In the genomic region with DNA sequence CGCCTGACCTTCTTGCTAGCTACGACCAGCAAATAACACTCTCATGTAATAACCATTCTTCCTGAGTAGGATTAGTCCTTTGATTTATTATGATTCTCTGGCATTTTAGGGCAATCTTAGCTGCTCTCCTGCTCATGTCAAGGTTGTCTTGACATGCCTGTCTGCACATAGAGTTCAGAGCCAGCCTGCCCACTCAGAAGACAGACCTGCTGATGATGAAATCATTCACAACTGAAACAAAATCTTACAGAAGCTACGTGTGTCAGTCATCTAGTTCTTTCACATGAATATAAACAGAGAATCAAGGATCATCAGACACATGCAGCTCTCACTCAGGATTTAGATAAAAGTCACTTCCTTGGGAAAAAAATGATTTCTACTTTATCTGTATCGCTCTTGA, we compare ENCODE assay signal across 27 cellular contexts.
DNase-seq lines count a peak whose midpoint lies in the region; ATAC-seq, FAIRE-seq and TF ChIP-seq lines count a peak whose summit lies in the region.
"Had no signal": no experiment of that assay in that cellular context is flagged by ENCODE, and none has a peak within 500 bp of the region (broad histone marks: within the 10 kb centered on the region; RNA-seq: fewer than 3 reads in every experiment).

No MANE protein-coding gene starts in this region.

- H3K4me3 ChIP-seq in K562 (no peak overlapping the region), mammary epithelial cell (replicated peaks in 1 of 3; ENCODE audit: insufficient read depth in 1 of 3, low read depth in 2 of 3, low read length in 3 of 3) (no peak overlapping the region)
- H3K4me3 ChIP-seq: HAP-1, PC-9, SJSA1 had no signal

- peaks cover 12% of the 10 kb centered on the region for H3K4me1 Mint-ChIP-seq in activated T-cell treated with anti-CD3 and anti-CD28 coated beads, Interleukin-2, amount 50 U/mL, for 72 hours (ENCODE audit: low read depth)
- H3K4me1 Mint-ChIP-seq in activated T-cell treated with anti-CD3 and anti-CD28 coated beads, Interleukin-2, amount 50 U/mL, for 24 hours (ENCODE audit: low read depth) = no peaks in the 10 kb centered on the region
- peaks cover 7% of the 10 kb centered on the region for H3K4me1 Mint-ChIP-seq in neural crest cell
- peaks cover 0 to 2% (median 0%) of the 10 kb centered on the region in 4 donors for H3K4me1 Mint-ChIP-seq in naive thymus-derived CD8-positive, alpha-beta T cell

- DNase-seq in activated T-cell treated with anti-CD3 and anti-CD28 coated beads, Interleukin-2, amount 50 U/mL, for 72 hours = no peak
- DNase-seq in activated T-cell treated with anti-CD3 and anti-CD28 coated beads, Interleukin-2, amount 50 U/mL, for 24 hours = no peak
- DNase-seq in K562 (ENCODE audit: extremely low read depth in 1 of 4, low spot score in 3 of 4) = no peak
- DNase-seq in neural crest cell (ENCODE audit: low read depth, low spot score) = no peak
- no peak for DNase-seq in naive thymus-derived CD8-positive, alpha-beta T cell
- no peak for DNase-seq in mammary epithelial cell
- no peak for DNase-seq in NCI-H1694 (lab: John Stamatoyannopoulos, UW)
- DNase-seq: 8988T; ACHN; BE2C; DMS153; DND-41; GOT3; HFFc6; IMR-90; MM.1S; NCI-H2029 treated with DMSO at 0.1 percent for 48 hours; NCI-H446 treated with DMSO at 0.1 percent for 48 hours; NCI-H526; NCI-H82; NK-92 treated with Interleukin-12 subunit alpha and Interleukin-12 subunit beta, amount 100 ng/mL, for 24 hours; PC-9; Right ventricle myocardium superior had no signal

- POLR2A ChIA-PET in K562 (lab: Yijun Ruan, JAX) = no interaction called here
- POLR2A ChIA-PET in naive thymus-derived CD8-positive, alpha-beta T cell (lab: Charles Lee) = no interaction called here

- FAIRE-seq in K562 (lab: Jason Lieb, UNC) = no peak

- H3K36me3 Mint-ChIP-seq in activated T-cell treated with anti-CD3 and anti-CD28 coated beads, Interleukin-2, amount 50 U/mL, for 72 hours (ENCODE audit: insufficient read depth in 2 of 2) = no peaks in the 10 kb centered on the region
- no peaks in the 10 kb centered on the region for H3K36me3 Mint-ChIP-seq in activated T-cell treated with anti-CD3 and anti-CD28 coated beads, Interleukin-2, amount 50 U/mL, for 24 hours (ENCODE audit: low read depth)
- H3K36me3 Mint-ChIP-seq in neural crest cell (ENCODE audit: low read depth) = no peaks in the 10 kb centered on the region
- H3K36me3 Mint-ChIP-seq in naive thymus-derived CD8-positive, alpha-beta T cell = peaks cover 0 to 1% (median 0%) of the 10 kb centered on the region in 3 donors

- no peaks in the 10 kb centered on the region for H3K9me3 Mint-ChIP-seq in activated T-cell treated with anti-CD3 and anti-CD28 coated beads, Interleukin-2, amount 50 U/mL, for 72 hours
- H3K9me3 Mint-ChIP-seq in activated T-cell treated with anti-CD3 and anti-CD28 coated beads, Interleukin-2, amount 50 U/mL, for 24 hours = peaks cover 2% of the 10 kb centered on the region
- no peaks in the 10 kb centered on the region for H3K9me3 Mint-ChIP-seq in neural crest cell
- H3K9me3 Mint-ChIP-seq in naive thymus-derived CD8-positive, alpha-beta T cell = no peaks in the 10 kb centered on the region

- in situ Hi-C loops in K562 (cut with MboI) (no loop called here), mammary epithelial cell (cut with MboI; ENCODE audit: low sequenced_read_pairs in 2 of 2) (no loop called here)

- dilution Hi-C loops in mammary epithelial cell (cut with HindIII; ENCODE audit: low sequenced_read_pairs) = no loop called here

- H3K27ac ChIP-seq in K562 (ENCODE audit: extremely low read depth, low read depth, low read length) = no peak overlapping the region
- no peak overlapping the region for H3K27ac ChIP-seq in mammary epithelial cell (ENCODE audit: insufficient read depth, low read depth, low read length)
- H3K27ac ChIP-seq: KMS-11, PC-9, SJSA1 had no signal

- H3K9me1 ChIP-seq in K562 (ENCODE audit: control insufficient read depth, insufficient read depth, low read length) = no peaks in the 10 kb centered on the region

- CTCF ChIA-PET in K562 (lab: Yijun Ruan, JAX; ENCODE audit: low intra/inter-chr PET ratio) = no interaction called here
- CTCF ChIA-PET in mammary epithelial cell (lab: Charles Lee; ENCODE audit: low non-redundant PET) = no interaction called here

- TF ChIP-seq CTCF in K562 (IDR thresholded peaks at IDR 0.05 in 2 of 3, conservative IDR thresholded peaks at IDR 0.05 in 1 of 3; ENCODE audit: insufficient read depth in 2 of 3, low read depth in 1 of 3, low read length in 3 of 3) (no peak), neural crest cell (conservative IDR thresholded peaks at IDR 0.05) (no peak), mammary epithelial cell (conservative IDR thresholded peaks at IDR 0.05 in 1 of 2, IDR thresholded peaks at IDR 0.05 in 1 of 2; ENCODE audit: extremely low read depth in 1 of 2, insufficient read depth in 1 of 2, low read depth in 1 of 2, low read length in 2 of 2) (no peak)

- H3K27ac Mint-ChIP-seq in activated T-cell treated with anti-CD3 and anti-CD28 coated beads, Interleukin-2, amount 50 U/mL, for 72 hours = no peak overlapping the region
- H3K27ac Mint-ChIP-seq in activated T-cell treated with anti-CD3 and anti-CD28 coated beads, Interleukin-2, amount 50 U/mL, for 24 hours = no peak overlapping the region
- H3K27ac Mint-ChIP-seq in neural crest cell (ENCODE audit: unreplicated experiment) = peak overlapping the region; percentile 51
- no peak overlapping the region for H3K27ac Mint-ChIP-seq in naive thymus-derived CD8-positive, alpha-beta T cell
- H3K27ac Mint-ChIP-seq: HFFc6 had no signal

- no peak overlapping the region for H3K4me3 Mint-ChIP-seq in activated T-cell treated with anti-CD3 and anti-CD28 coated beads, Interleukin-2, amount 50 U/mL, for 72 hours
- H3K4me3 Mint-ChIP-seq in activated T-cell treated with anti-CD3 and anti-CD28 coated beads, Interleukin-2, amount 50 U/mL, for 24 hours = no peak overlapping the region
- H3K4me3 Mint-ChIP-seq in neural crest cell = no peak overlapping the region
- no peak overlapping the region for H3K4me3 Mint-ChIP-seq in naive thymus-derived CD8-positive, alpha-beta T cell
- H3K4me3 Mint-ChIP-seq: HFFc6 had no signal

- no peak for TF ChIP-seq EP300 in K562 (IDR thresholded peaks at IDR 0.05; ENCODE audit: low read length)

- H3K36me3 ChIP-seq in K562 (ENCODE audit: control insufficient read depth, insufficient read depth, low read length) (no peaks in the 10 kb centered on the region), mammary epithelial cell (ENCODE audit: insufficient read depth, low read length) (no peaks in the 10 kb centered on the region)
- H3K36me3 ChIP-seq: BE2C, HAP-1, SJSA1 had no signal

- no peak for TF ChIP-seq RAD21 in K562 (CRISPR knock-in tag; conservative IDR thresholded peaks at IDR 0.05 in 1 of 2, IDR thresholded peaks at IDR 0.05 in 1 of 2)

- 0% methylated on average over 4 of the region's 4 CpGs for WGBS in K562 (ENCODE audit: insufficient coverage, low coverage, missing lambda C conversion rate)
- 86% methylated on average over 4 of the region's 4 CpGs for WGBS in mammary epithelial cell (ENCODE audit: low coverage, missing lambda C conversion rate)

- no peaks in the 10 kb centered on the region for H3K79me2 ChIP-seq in K562 (ENCODE audit: control insufficient read depth, insufficient read depth, low read length)
- H3K79me2 ChIP-seq in mammary epithelial cell (ENCODE audit: insufficient read depth, low read length) = no peaks in the 10 kb centered on the region

- intact Hi-C loops in K562 (cut with micrococcal nuclease) (no loop called here), mammary epithelial cell (cut with micrococcal nuclease) (no loop called here)

- no peaks in the 10 kb centered on the region for H3K9me3 ChIP-seq in K562 (replicated peaks; ENCODE audit: control insufficient read depth, insufficient read depth, low read depth, low read length)
- no peaks in the 10 kb centered on the region for H3K9me3 ChIP-seq in mammary epithelial cell (replicated peaks; ENCODE audit: insufficient read depth, low read length)
- H3K9me3 ChIP-seq: BE2C, HAP-1, SJSA1 had no signal

- no peak overlapping the region for H3K4me2 ChIP-seq in K562 (ENCODE audit: insufficient read depth, low read length)
- H3K4me2 ChIP-seq in mammary epithelial cell (ENCODE audit: insufficient read depth, low read depth, low read length) = no peak overlapping the region
- H3K4me2 ChIP-seq: KMS-11, PC-9 had no signal

- BruUV-seq in K562 (replicated peaks; lab: Mats Ljungman, UMichigan) (no TSS peak), mammary epithelial cell (replicated peaks; lab: Mats Ljungman, UMichigan) (no TSS peak)

- peaks cover 0 to 6% of the 10 kb centered on the region in 2 experiments; a peak in 2 of 5 replicates for H3K27me3 ChIP-seq in K562 (ENCODE audit: control insufficient read depth in 2 of 2, insufficient read depth in 2 of 2, low read length in 2 of 2)
- no peaks in the 10 kb centered on the region for H3K27me3 ChIP-seq in mammary epithelial cell (ENCODE audit: insufficient read depth, low read length)
- H3K27me3 ChIP-seq: BE2C had no signal

- H2AFZ ChIP-seq in K562 (ENCODE audit: low read depth, low read length) (no peak overlapping the region), mammary epithelial cell (ENCODE audit: low read depth, low read length) (no peak overlapping the region)
- H2AFZ ChIP-seq: PC-9 had no signal

- no peak overlapping the region for H3K9ac ChIP-seq in K562 (ENCODE audit: insufficient read depth in 1 of 2, low read depth in 2 of 2, low read length in 2 of 2)
- no peak overlapping the region for H3K9ac ChIP-seq in mammary epithelial cell (ENCODE audit: insufficient read depth, low read length)
- H3K9ac ChIP-seq: KMS-11 had no signal

- H3K4me1 ChIP-seq in K562 (replicated peaks in 1 of 2; ENCODE audit: control insufficient read depth in 2 of 2, insufficient read depth in 2 of 2, low read length in 2 of 2) = no peaks in the 10 kb centered on the region
- H3K4me1 ChIP-seq in mammary epithelial cell (ENCODE audit: insufficient read depth, low read length) = no peaks in the 10 kb centered on the region
- H3K4me1 ChIP-seq: BE2C, HAP-1, SJSA1 had no signal

- no peak for TF ChIP-seq POLR2A in K562 (conservative IDR thresholded peaks at IDR 0.05)

- ATAC-seq in activated T-cell treated with anti-CD3 and anti-CD28 coated beads, Interleukin-2, amount 50 U/mL, for 72 hours (replicated peaks in 1 of 2) = peak; percentile 41 to 60
- ATAC-seq in K562 (no peak), GM18861 (IDR thresholded peaks at IDR 0.05; ENCODE audit: unreplicated experiment) (no peak)
- no peak for ATAC-seq in naive thymus-derived CD8-positive, alpha-beta T cell

- no peaks in the 10 kb centered on the region for H4K20me1 ChIP-seq in K562 (replicated peaks; ENCODE audit: control insufficient read depth, insufficient read depth, low read length)
- no peaks in the 10 kb centered on the region for H4K20me1 ChIP-seq in mammary epithelial cell (ENCODE audit: insufficient read depth, low read length)

- H3K27me3 Mint-ChIP-seq in activated T-cell treated with anti-CD3 and anti-CD28 coated beads, Interleukin-2, amount 50 U/mL, for 72 hours (ENCODE audit: low read depth) = no peaks in the 10 kb centered on the region
- H3K27me3 Mint-ChIP-seq in activated T-cell treated with anti-CD3 and anti-CD28 coated beads, Interleukin-2, amount 50 U/mL, for 24 hours = no peaks in the 10 kb centered on the region
- H3K27me3 Mint-ChIP-seq in neural crest cell (ENCODE audit: low read depth) = no peaks in the 10 kb centered on the region
- H3K27me3 Mint-ChIP-seq in naive thymus-derived CD8-positive, alpha-beta T cell = peaks cover 0 to 3% (median 0%) of the 10 kb centered on the region in 5 donors

TF ChIP-seq in K562, 482 proteins besides CTCF, POLR2A, EP300 and RAD21 (continues in another document):
- TF ChIP-seq GATAD2B (IDR thresholded peaks at IDR 0.05; ENCODE audit: borderline replicate concordance) = no peak

Comparison
In these comparisons a context has a peak if more than half of its experiments do, and no peak if none do; other contexts are left out.
1. ATAC-seq: peak in activated T-cell treated with anti-CD3 and anti-CD28 coated beads, Interleukin-2, amount 50 U/mL, for 72 hours (2 of 2); none in K562 (single experiment), naive thymus-derived CD8-positive, alpha-beta T cell (0 of 2) and GM18861 (single experiment).